In the genomic region with DNA sequence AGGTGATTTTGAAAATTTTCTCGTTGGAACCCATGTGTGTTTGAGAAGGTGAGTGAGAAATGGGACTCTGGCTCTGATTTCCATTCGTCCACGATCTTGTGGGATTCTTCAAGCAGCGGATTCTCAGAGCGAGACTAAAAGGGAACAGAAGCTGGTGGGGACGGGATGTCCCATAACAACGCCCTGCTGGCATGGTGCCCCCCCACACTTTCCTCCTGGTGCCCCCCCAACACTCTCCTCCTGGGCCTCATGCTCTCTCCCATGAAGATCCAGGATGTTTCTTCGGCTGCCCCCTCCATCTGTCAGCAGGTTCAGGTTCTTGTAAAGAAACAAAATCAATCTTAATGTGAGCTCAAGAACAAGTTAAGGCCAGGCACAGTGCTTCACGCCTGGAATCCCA, we compare ENCODE assay signal across 28 cellular contexts.
"Had no signal": no experiment of that assay in that cellular context is flagged by ENCODE, and none has a peak within 500 bp of the region (broad histone marks: within the 10 kb centered on the region; RNA-seq: fewer than 3 reads in every experiment).

No MANE protein-coding gene starts in this region.

- H3K27me3 ChIP-seq: neural progenitor cell, neutrophil, pancreas, right lobe of liver, sigmoid colon, stomach, thyroid gland, tibial nerve, upper lobe of left lung, vagina had no signal

- H3K27me3 Mint-ChIP-seq: naive thymus-derived CD4-positive, alpha-beta T cell; progenitor cell of endocrine pancreas; stimulated activated naive B cell treated with anti-CD40 and anti-IgM and Interleukin-4, amounts not matched to agents 10 μg/mL and 1 μg/mL and 100 μg/mL, for 72 hours; stimulated activated naive CD8-positive, alpha-beta T cell treated with anti-CD3 and anti-CD28 coated beads, Interleukin-15, Interleukin-2, amounts not matched to agents 100 ng/mL and 50 ng/mL, for 24 hours had no signal

- H3K4me1 ChIP-seq: neural progenitor cell, pancreas, psoas muscle, right lobe of liver, sigmoid colon, stomach, thyroid gland, tibial nerve, upper lobe of left lung, vagina had no signal

- H3K36me3 ChIP-seq: neural progenitor cell, right lobe of liver had no signal

- H3K4me3 Mint-ChIP-seq: naive thymus-derived CD4-positive, alpha-beta T cell; natural killer cell; nephron; neural progenitor cell; stimulated activated effector memory CD8-positive, alpha-beta T cell treated with anti-CD3 and anti-CD28 coated beads, Interleukin-12 subunit alpha, Interleukin-12 subunit beta, amount 100 ng/mL, for 72 hours; stimulated activated naive B cell treated with anti-CD40 and anti-IgM and Interleukin-4, amounts not matched to agents 10 μg/mL and 1 μg/mL and 100 μg/mL, for 72 hours; stimulated activated naive CD8-positive, alpha-beta T cell treated with anti-CD3 and anti-CD28 coated beads, Interleukin-15, Interleukin-2, amounts not matched to agents 100 ng/mL and 50 ng/mL, for 24 hours had no signal

- H3K27ac Mint-ChIP-seq: natural killer cell; nephron; neural progenitor cell; stimulated activated effector memory CD8-positive, alpha-beta T cell treated with anti-CD3 and anti-CD28 coated beads, Interleukin-12 subunit alpha, Interleukin-12 subunit beta, amount 100 ng/mL, for 72 hours; stimulated activated naive B cell treated with anti-CD40 and anti-IgM and Interleukin-4, amounts not matched to agents 10 μg/mL and 1 μg/mL and 100 μg/mL, for 72 hours; stimulated activated naive CD8-positive, alpha-beta T cell treated with anti-CD3 and anti-CD28 coated beads, Interleukin-15, Interleukin-2, amounts not matched to agents 100 ng/mL and 50 ng/mL, for 24 hours had no signal

- H2AFZ ChIP-seq: neural progenitor cell had no signal

- H3K4me3 ChIP-seq: neural progenitor cell, pancreas, psoas muscle, right lobe of liver, sigmoid colon, stomach, thoracic aorta, thyroid gland, tibial nerve, upper lobe of left lung, vagina had no signal

- FAIRE-seq: pancreas, small intestine, urothelium cell line had no signal

- ATAC-seq: naive thymus-derived CD4-positive, alpha-beta T cell; natural killer cell; pancreas; psoas muscle; right cardiac atrium; right lobe of liver; stimulated activated effector memory CD8-positive, alpha-beta T cell treated with anti-CD3 and anti-CD28 coated beads, Interleukin-12 subunit alpha, Interleukin-12 subunit beta, amount 100 ng/mL, for 72 hours; stimulated activated naive B cell treated with anti-CD40 and anti-IgM and Interleukin-4, amounts not matched to agents 10 μg/mL and 1 μg/mL and 100 μg/mL, for 72 hours had no signal

- DNase-seq: naive thymus-derived CD4-positive, alpha-beta T cell; natural killer cell; nucleus accumbens; psoas muscle; right cardiac atrium; right lobe of liver; sigmoid colon; small intestine; stimulated activated CD4-positive, alpha-beta T cell treated with anti-CD3 and anti-CD28 coated beads, Interleukin-12 subunit alpha, Interleukin-12 subunit beta, amount 100 ng/mL, for 4 hours; stimulated activated CD4-positive, alpha-beta T cell treated with anti-CD3 and anti-CD28 coated beads, Interleukin-1b, Interleukin-23, amount 100 ng/mL, for 48 hours; stimulated activated CD4-positive, alpha-beta T cell treated with anti-CD3 and anti-CD28 coated beads, Interleukin-4, amount 100 ng/mL, for 1 hour; stimulated activated naive B cell treated with anti-CD40 and anti-IgM and Interleukin-4, amounts not matched to agents 10 μg/mL and 1 μg/mL and 100 μg/mL, for 72 hours; stimulated activated naive CD4-positive, alpha-beta T cell treated with Interleukin-2 at 50 U/mL for 16 hours; stomach; thyroid gland; trophoblast cell; upper lobe of left lung had no signal

- H3K4me1 Mint-ChIP-seq: natural killer cell; nephron; stimulated activated effector memory CD8-positive, alpha-beta T cell treated with anti-CD3 and anti-CD28 coated beads, Interleukin-12 subunit alpha, Interleukin-12 subunit beta, amount 100 ng/mL, for 72 hours had no signal

- H3K4me2 ChIP-seq: neural progenitor cell had no signal

- H3K9me3 Mint-ChIP-seq: naive thymus-derived CD4-positive, alpha-beta T cell; natural killer cell; nephron; neural progenitor cell; stimulated activated effector memory CD8-positive, alpha-beta T cell treated with anti-CD3 and anti-CD28 coated beads, Interleukin-12 subunit alpha, Interleukin-12 subunit beta, amount 100 ng/mL, for 72 hours; stimulated activated naive B cell treated with anti-CD40 and anti-IgM and Interleukin-4, amounts not matched to agents 10 μg/mL and 1 μg/mL and 100 μg/mL, for 72 hours; stimulated activated naive CD8-positive, alpha-beta T cell treated with anti-CD3 and anti-CD28 coated beads, Interleukin-15, Interleukin-2, amounts not matched to agents 100 ng/mL and 50 ng/mL, for 24 hours had no signal

- H3K27ac ChIP-seq: neural progenitor cell, neutrophil, pancreas, psoas muscle, right lobe of liver, sigmoid colon, stomach, thoracic aorta, thyroid gland, tibial nerve, upper lobe of left lung, vagina had no signal

- H3K9ac ChIP-seq: neural progenitor cell had no signal

- H3K9me3 ChIP-seq: neutrophil, pancreas, psoas muscle, right lobe of liver, sigmoid colon, stomach, thoracic aorta, thyroid gland, tibial nerve, upper lobe of left lung, vagina had no signal

- H3K36me3 Mint-ChIP-seq: natural killer cell had no signal
